Comparison of ENCODE assay signal across 9 cellular contexts in the genomic region with DNA sequence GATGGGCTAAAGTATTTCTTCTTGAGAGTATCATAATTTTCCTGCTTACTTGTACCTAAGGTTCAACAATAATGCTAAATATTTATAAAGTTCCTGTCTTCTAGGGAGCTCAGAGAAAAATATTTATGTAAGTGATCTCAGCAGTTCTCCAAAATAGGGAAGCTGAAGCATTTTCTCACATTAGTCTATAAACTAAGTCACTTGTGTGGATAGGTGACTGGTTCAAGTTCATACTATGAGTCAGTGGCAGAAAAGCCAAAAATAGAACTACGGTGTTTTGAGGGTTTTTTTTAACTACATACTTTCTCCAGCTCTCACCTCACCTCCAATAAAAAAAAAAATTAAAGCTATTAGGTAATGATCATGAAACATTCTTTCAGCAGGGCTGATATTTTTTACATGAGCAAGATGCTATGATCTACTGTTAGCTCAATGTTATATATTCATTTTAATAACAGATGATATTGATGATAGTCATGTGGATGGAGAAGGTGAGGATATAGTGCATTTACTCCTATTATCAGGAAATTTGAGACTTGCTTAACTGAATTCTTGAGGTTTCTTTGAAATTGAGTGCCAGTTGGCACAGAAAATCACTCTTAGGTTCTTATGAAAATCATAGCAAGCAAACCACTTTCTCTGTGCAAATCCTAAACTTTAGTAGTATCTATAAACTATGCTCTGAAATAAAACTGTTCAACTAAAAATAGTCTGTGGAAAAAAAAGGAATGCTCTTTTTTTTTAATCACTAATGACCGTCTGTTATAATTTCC. TPM values are rescaled to one million over a fixed set of nuclear protein-coding genes. Genes with fewer than 3 reads are reported as not detected.
DNase-seq lines count a peak whose midpoint lies in the region; ATAC-seq, FAIRE-seq and TF ChIP-seq lines count a peak whose summit lies in the region.
"Had no signal": no experiment of that assay in that cellular context is flagged by ENCODE, and none has a peak within 500 bp of the region (broad histone marks: within the 10 kb centered on the region; RNA-seq: fewer than 3 reads in every experiment).

No MANE protein-coding gene starts in this region.

- TF ChIP-seq CTCF in foreskin keratinocyte (conservative IDR thresholded peaks at IDR 0.05): no peak

- no peak overlapping the region for H3K27ac ChIP-seq in foreskin keratinocyte

- H3K4me1 ChIP-seq in foreskin keratinocyte: no peaks in the 10 kb centered on the region

- ATAC-seq in GM21786 (IDR thresholded peaks at IDR 0.05; ENCODE audit: unreplicated experiment): peak; percentile 72
- peak; percentile 54 for ATAC-seq in HG03457 (IDR thresholded peaks at IDR 0.05; ENCODE audit: unreplicated experiment)
- ATAC-seq in foreskin keratinocyte: no peak
- no peak for ATAC-seq in left ventricle myocardium superior

- peak; percentile 84 for FAIRE-seq in GM18507 (lab: Jason Lieb, UNC)
- no peak for FAIRE-seq in H54 (lab: Jason Lieb, UNC)

- no peak for TF ChIP-seq POLR2A in H54 (IDR thresholded peaks at IDR 0.05; ENCODE audit: low read depth, low read length)

- DNase-seq in GM18507 (ENCODE audit: extremely low spot score, insufficient read length, low read depth): peak; percentile 15
- DNase-seq in foreskin keratinocyte: peak; percentile 20 to 42
- no peak for DNase-seq in left ventricle myocardium superior
- DNase-seq in T1000 (lab: John Stamatoyannopoulos, UW): no peak
- no peak for DNase-seq in DMS153 (lab: John Stamatoyannopoulos, UW)
- no peak for DNase-seq in H54 (ENCODE audit: insufficient read length, low spot score)
- DNase-seq: naive B cell had no signal

- intact Hi-C loops in left ventricle myocardium superior (cut with micrococcal nuclease): no loop called here

- H3K27me3 ChIP-seq in foreskin keratinocyte: peaks cover 60% of the 10 kb centered on the region

RNA-seq across cellular contexts. Expression of a gene that starts 4.1 kb away (rescaled TPM):
- 1.6 and 4.0 TPM in 2 replicates for total RNA-seq in foreskin keratinocyte
- polyA plus RNA-seq in foreskin keratinocyte: 1.4 and 2.5 TPM in 2 replicates
- 3.5 TPM for total RNA-seq in left ventricle myocardium superior

Comparison
In these comparisons a context has a peak if more than half of its experiments do, and no peak if none do; other contexts are left out.
1. DNase-seq: peak in GM18507 (single experiment) and foreskin keratinocyte (2 of 2); none in left ventricle myocardium superior (single experiment), T1000 (single experiment), DMS153 (single experiment) and H54 (single experiment).
2. ATAC-seq: peak in GM21786 (single experiment) and HG03457 (single experiment); none in foreskin keratinocyte (single experiment) and left ventricle myocardium superior (single experiment).